In the genomic region with DNA sequence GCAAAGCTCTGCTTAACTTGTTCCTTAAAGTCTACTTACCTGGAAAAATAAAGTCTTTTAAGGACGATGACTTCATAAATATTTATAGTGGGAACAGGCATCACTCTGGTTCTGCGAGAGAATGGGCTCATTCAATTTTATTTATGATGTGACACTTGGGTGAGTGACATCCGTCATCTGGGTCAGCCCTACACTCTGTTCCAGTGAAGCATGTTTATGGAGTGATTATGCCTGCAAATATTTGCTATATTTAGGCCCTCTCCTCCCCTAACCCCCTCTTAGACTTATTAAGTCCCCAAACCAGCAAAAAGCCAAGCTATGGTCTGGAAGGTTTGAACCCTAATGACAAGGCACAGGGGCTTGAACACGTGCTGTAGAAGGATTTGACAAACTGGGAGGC, we compare ENCODE assay signal across 12 cellular contexts. TPM values are rescaled to one million over a fixed set of nuclear protein-coding genes. Genes with fewer than 3 reads are reported as not detected.
DNase-seq lines count a peak whose midpoint lies in the region; ATAC-seq and TF ChIP-seq lines count a peak whose summit lies in the region.
"Had no signal": no experiment of that assay in that cellular context is flagged by ENCODE, and none has a peak within 500 bp of the region (broad histone marks: within the 10 kb centered on the region; RNA-seq: fewer than 3 reads in every experiment).

No MANE protein-coding gene starts in this region.

- POLR2A ChIA-PET in activated CD8-positive, alpha-beta T cell treated with anti-CD3 and anti-CD28 coated beads for 36 hours (lab: Charles Lee), result interaction anchor here (0.7 kb wide), 1 partner anchor 135 kb away, joined by 3 read pairs; no protein-coding TSS in a partner anchor

- H3K9me3 Mint-ChIP-seq in osteocyte (ENCODE audit: unreplicated experiment), result no peaks in the 10 kb centered on the region
- no peaks in the 10 kb centered on the region for H3K9me3 Mint-ChIP-seq in activated CD8-positive, alpha-beta T cell treated with anti-CD3 and anti-CD28 coated beads for 36 hours

- H3K4me1 ChIP-seq in left ventricle myocardium inferior (peaks cover 58% of the 10 kb centered on the region), vagina (peaks cover 38% of the 10 kb centered on the region)

- no peak for TF ChIP-seq POLR2A in vagina (IDR thresholded peaks at IDR 0.05)

- no peaks in the 10 kb centered on the region for H3K27me3 Mint-ChIP-seq in osteocyte (ENCODE audit: unreplicated experiment)
- H3K27me3 Mint-ChIP-seq in activated CD8-positive, alpha-beta T cell treated with anti-CD3 and anti-CD28 coated beads for 36 hours, result peaks cover 5% of the 10 kb centered on the region

- H3K36me3 ChIP-seq in left ventricle myocardium inferior (no peaks in the 10 kb centered on the region), vagina (no peaks in the 10 kb centered on the region)

- H3K4me3 ChIP-seq in left ventricle myocardium inferior (no peak overlapping the region), vagina (no peak overlapping the region)

- no peak for DNase-seq in left ventricle myocardium inferior
- no peak for DNase-seq in Right ventricle myocardium superior
- no peak for DNase-seq in epithelial cell of prostate (ENCODE audit: low read depth, low spot score)
- no peak for DNase-seq in osteocyte (ENCODE audit: extremely low spot score, unreplicated experiment)
- DNase-seq in vagina (ENCODE audit: extremely low spot score in 2 of 2), result no peak
- no peak for DNase-seq in NCI-H446 (lab: John Stamatoyannopoulos, UW)
- DNase-seq in NCI-H1092 (lab: John Stamatoyannopoulos, UW), result no peak
- DNase-seq in activated CD8-positive, alpha-beta T cell treated with anti-CD3 and anti-CD28 coated beads for 36 hours, result no peak

- H3K9me3 ChIP-seq in left ventricle myocardium inferior (replicated peaks) (no peaks in the 10 kb centered on the region), vagina (no peaks in the 10 kb centered on the region)

- no peak for ATAC-seq in Right ventricle myocardium superior (ENCODE audit: poor library complexity)
- ATAC-seq in activated CD8-positive, alpha-beta T cell treated with anti-CD3 and anti-CD28 coated beads for 36 hours, result no peak
- ATAC-seq: activated CD4-positive, CD25-positive, alpha-beta regulatory T cell treated with anti-CD3 and anti-CD28 coated beads, Interleukin-2, amount 50 U/mL, for 24 hours; HepG2 had no signal

- intact Hi-C loops in left ventricle myocardium inferior (cut with micrococcal nuclease), result no loop called here
- intact Hi-C loops in Right ventricle myocardium superior (cut with DNase I), result loop anchor here (10.0 kb wide), 1 partner anchor 121 kb away; the partner anchor contains the start of gene MMAA
- intact Hi-C loops in vagina (cut with DNase I), result loop anchor here (10.0 kb wide), 1 partner anchor 111 kb away; no protein-coding TSS in a partner anchor
- intact Hi-C loops in activated CD8-positive, alpha-beta T cell treated with anti-CD3 and anti-CD28 coated beads for 36 hours (cut with micrococcal nuclease), result no loop called here

- H3K36me3 Mint-ChIP-seq in osteocyte (ENCODE audit: unreplicated experiment), result no peaks in the 10 kb centered on the region
- H3K36me3 Mint-ChIP-seq in activated CD8-positive, alpha-beta T cell treated with anti-CD3 and anti-CD28 coated beads for 36 hours (ENCODE audit: low read depth), result no peaks in the 10 kb centered on the region

- H3K27me3 ChIP-seq in left ventricle myocardium inferior (ENCODE audit: low read depth) (no peaks in the 10 kb centered on the region), vagina (no peaks in the 10 kb centered on the region)

- TF ChIP-seq CTCF in left ventricle myocardium inferior (IDR thresholded peaks at IDR 0.05; ENCODE audit: borderline replicate concordance) (no peak), osteocyte (IDR thresholded peaks at IDR 0.05) (no peak), vagina (IDR thresholded peaks at IDR 0.05) (no peak)
- TF ChIP-seq CTCF in activated CD8-positive, alpha-beta T cell treated with anti-CD3 and anti-CD28 coated beads for 36 hours (IDR thresholded peaks at IDR 0.05), result no peak

- no peak overlapping the region for H3K4me3 Mint-ChIP-seq in osteocyte (ENCODE audit: unreplicated experiment)
- H3K4me3 Mint-ChIP-seq in activated CD8-positive, alpha-beta T cell treated with anti-CD3 and anti-CD28 coated beads for 36 hours, result no peak overlapping the region

- CTCF ChIA-PET in activated CD8-positive, alpha-beta T cell treated with anti-CD3 and anti-CD28 coated beads for 36 hours (lab: Charles Lee), result no interaction called here

- H3K27ac ChIP-seq in left ventricle myocardium inferior (replicated peaks) (peak overlapping the region; percentile 98), epithelial cell of prostate (peak overlapping the region; percentile 95), vagina (peak overlapping the region; percentile 92)

- peak overlapping the region; percentile 99 for H3K27ac Mint-ChIP-seq in osteocyte (ENCODE audit: unreplicated experiment)
- no peak overlapping the region for H3K27ac Mint-ChIP-seq in activated CD8-positive, alpha-beta T cell treated with anti-CD3 and anti-CD28 coated beads for 36 hours

- H3K4me1 Mint-ChIP-seq in osteocyte (ENCODE audit: unreplicated experiment), result peaks cover 59% of the 10 kb centered on the region
- H3K4me1 Mint-ChIP-seq in activated CD8-positive, alpha-beta T cell treated with anti-CD3 and anti-CD28 coated beads for 36 hours (ENCODE audit: low read depth), result peaks cover 17% of the 10 kb centered on the region

RNA-seq across cellular contexts. Expression of gene C4orf51, which starts 55.8 kb away (rescaled TPM):
- not detected for total RNA-seq in left ventricle myocardium inferior
- not detected for total RNA-seq in Right ventricle myocardium superior
- total RNA-seq in osteocyte, result not detected in 2 replicates
- total RNA-seq in vagina, result not detected
- not detected for total RNA-seq in activated CD8-positive, alpha-beta T cell treated with anti-CD3 and anti-CD28 coated beads for 36 hours
- total RNA-seq: HepG2, omental fat pad, SK-MEL-5 had no signal

Comparison
In these comparisons a context has a peak if more than half of its experiments do, and no peak if none do; other contexts are left out.
1. intact Hi-C loops: an anchor here in Right ventricle myocardium superior (10.0 kb wide) and vagina (10.0 kb wide); none called in left ventricle myocardium inferior and activated CD8-positive, alpha-beta T cell treated with anti-CD3 and anti-CD28 coated beads for 36 hours.